1 cellular context compared by ENCODE assay signal in genomic region chr20:652611-653109, GRCh38.
TF ChIP-seq lines count a peak whose summit lies in the region.

No MANE protein-coding gene starts in this region.

TF ChIP-seq in K562, 482 proteins besides CTCF, POLR2A, EP300 and RAD21 (continued from another document and continues in another):
- no peak for TF ChIP-seq ATF7 (IDR thresholded peaks at IDR 0.05)
- TF ChIP-seq TFAP4 (CRISPR knock-in tag; IDR thresholded peaks at IDR 0.05; ENCODE audit: borderline replicate concordance) = no peak
- no peak for TF ChIP-seq KDM5B (IDR thresholded peaks at IDR 0.05; ENCODE audit: insufficient replicate concordance, low read depth, low read length)
- no peak for TF ChIP-seq ZMIZ1 (IDR thresholded peaks at IDR 0.05; ENCODE audit: low read depth in 2 of 2, low read length in 2 of 2)
- TF ChIP-seq REST (CRISPR knock-in tag; IDR thresholded peaks at IDR 0.05; ENCODE audit: low read depth) = no peak
- TF ChIP-seq TFAM (CRISPR knock-in tag; conservative IDR thresholded peaks at IDR 0.05) = no peak
- TF ChIP-seq ZNF609 (CRISPR knock-in tag; IDR thresholded peaks at IDR 0.05; ENCODE audit: borderline replicate concordance) = no peak; the same call in 1 of the 2 replicates
- TF ChIP-seq NRF1 (conservative IDR thresholded peaks at IDR 0.05 in 1 of 2, IDR thresholded peaks at IDR 0.05 in 1 of 2) = no peak
- peak; percentile 74 for TF ChIP-seq CBX1 (IDR thresholded peaks at IDR 0.05; ENCODE audit: low read depth)
- TF ChIP-seq EGR1 (conservative IDR thresholded peaks at IDR 0.05) = no peak
- no peak for TF ChIP-seq HES1 (IDR thresholded peaks at IDR 0.05; ENCODE audit: low read depth)
- TF ChIP-seq POLR3A (IDR thresholded peaks at IDR 0.05; ENCODE audit: borderline replicate concordance, extremely low read depth, insufficient read depth, insufficient read length) = no peak
- no peak for TF ChIP-seq TOE1 (IDR thresholded peaks at IDR 0.05; ENCODE audit: borderline replicate concordance)
- TF ChIP-seq TOE1 (CRISPR knock-in tag; IDR thresholded peaks at IDR 0.05; ENCODE audit: borderline replicate concordance, low read depth) = no peak
- no peak for TF ChIP-seq BRF1 (IDR thresholded peaks at IDR 0.05; ENCODE audit: borderline replicate concordance, extremely low read depth, insufficient read length)
- no peak for TF ChIP-seq ZBTB43 (CRISPR knock-in tag; IDR thresholded peaks at IDR 0.05)
- TF ChIP-seq ZNF121 (CRISPR knock-in tag; conservative IDR thresholded peaks at IDR 0.05) = no peak
- TF ChIP-seq SRSF1 (IDR thresholded peaks at IDR 0.05; ENCODE audit: low read depth, low read length) = no peak
- TF ChIP-seq MCM2 (IDR thresholded peaks at IDR 0.05; ENCODE audit: low read depth) = no peak
- no peak for TF ChIP-seq FOXA1 (IDR thresholded peaks at IDR 0.05; ENCODE audit: borderline replicate concordance)
- TF ChIP-seq MECOM (CRISPR knock-in tag; IDR thresholded peaks at IDR 0.05) = no peak
- no peak for TF ChIP-seq ZNF668 (CRISPR knock-in tag; IDR thresholded peaks at IDR 0.05)
- TF ChIP-seq ELK3 (CRISPR knock-in tag; IDR thresholded peaks at IDR 0.05) = no peak
- TF ChIP-seq HDGF (IDR thresholded peaks at IDR 0.05) = 0 out of 2 replicates have a peak, but pooled peaks have one; percentile 43
- TF ChIP-seq CAMTA2 (CRISPR knock-in tag; conservative IDR thresholded peaks at IDR 0.05) = no peak
- TF ChIP-seq HMG20B (CRISPR knock-in tag; IDR thresholded peaks at IDR 0.05) = no peak
- no peak for TF ChIP-seq CHCHD3 (CRISPR knock-in tag; IDR thresholded peaks at IDR 0.05)
- TF ChIP-seq FOXJ2 (tag; IDR thresholded peaks at IDR 0.05) = no peak; the same call in 1 of the 2 replicates
- no peak for TF ChIP-seq RERE (CRISPR knock-in tag; IDR thresholded peaks at IDR 0.05; ENCODE audit: borderline replicate concordance)
- TF ChIP-seq RBM25 (IDR thresholded peaks at IDR 0.05; ENCODE audit: low read depth, low read length, severe bottlenecking) = peak; percentile 66
- no peak for TF ChIP-seq ZNF23 (CRISPR knock-in tag; IDR thresholded peaks at IDR 0.05)
- no peak for TF ChIP-seq IFI16 (CRISPR knock-in tag; IDR thresholded peaks at IDR 0.05)
